ENCODE assay signal across 14 cellular contexts in the genomic region with DNA sequence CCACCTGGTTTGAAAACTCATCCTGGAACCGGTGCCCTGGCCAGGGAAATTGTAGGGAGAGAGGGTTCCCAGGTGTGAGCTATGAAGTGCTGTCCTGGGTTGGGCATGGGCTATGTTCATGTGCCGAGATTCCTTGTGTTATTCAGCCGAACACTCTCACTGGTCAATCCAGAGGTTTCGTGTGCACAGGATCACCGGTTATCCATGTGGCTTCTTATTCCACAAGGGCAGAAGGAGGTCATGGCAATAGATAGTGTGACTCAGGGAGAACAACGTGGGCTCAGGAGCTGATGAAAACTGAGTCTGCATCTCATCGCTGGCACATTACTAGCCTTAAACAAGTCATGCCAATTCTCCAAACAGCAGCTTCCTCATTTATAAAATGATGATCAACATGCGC.
DNase-seq lines count a peak whose midpoint lies in the region; ATAC-seq and TF ChIP-seq lines count a peak whose summit lies in the region.
"Had no signal": no experiment of that assay in that cellular context is flagged by ENCODE, and none has a peak within 500 bp of the region (broad histone marks: within the 10 kb centered on the region; RNA-seq: fewer than 3 reads in every experiment).

No MANE protein-coding gene starts in this region.

- intact Hi-C loops in Right ventricle myocardium inferior (cut with DNase I) (no loop called here), cardiac septum (cut with DNase I) (no loop called here), esophagus squamous epithelium (cut with DNase I) (no loop called here)

- TF ChIP-seq POLR2A in esophagus squamous epithelium (IDR thresholded peaks at IDR 0.05) = no peak

- H3K9me3 ChIP-seq in esophagus squamous epithelium = no peaks in the 10 kb centered on the region
- no peaks in the 10 kb centered on the region for H3K9me3 ChIP-seq in lung (ENCODE audit: control insufficient read depth in 2 of 2, insufficient read depth in 1 of 2, low read length in 1 of 2)

- H3K36me3 ChIP-seq in esophagus squamous epithelium (no peaks in the 10 kb centered on the region), lung (ENCODE audit: control insufficient read depth in 2 of 2, insufficient read depth in 2 of 2, low read length in 2 of 2) (no peaks in the 10 kb centered on the region)

- ATAC-seq in Right ventricle myocardium inferior (peak; percentile 77), lung (ENCODE audit: insufficient read depth, low FRiP score) (no peak), GM21360 (IDR thresholded peaks at IDR 0.05; ENCODE audit: unreplicated experiment) (no peak), HG03354 (IDR thresholded peaks at IDR 0.05; ENCODE audit: poor library complexity, severe bottlenecking, unreplicated experiment) (no peak)

- DNase-seq in Right ventricle myocardium inferior (ENCODE audit: missing footprints) (no peak), cardiac septum (ENCODE audit: low spot score) (no peak), esophagus squamous epithelium (lab: John Stamatoyannopoulos, UW) (no peak), lung (ENCODE audit: low spot score) (no peak), NCI-H510A (lab: John Stamatoyannopoulos, UW) (no peak), HUDEP-2 (lab: John Stamatoyannopoulos, UW; ENCODE audit: unreplicated experiment in 76 of 76) (no peak)
- DNase-seq: activated CD8-positive, alpha-beta memory T cell treated with anti-CD3 and anti-CD28 coated beads for 24 hours; activated gamma-delta T cell; effector CD4-positive, alpha-beta T cell; NCI-H1092; NCI-H345; stimulated activated CD4-positive, alpha-beta T cell treated with anti-CD3 and anti-CD28 coated beads, Interleukin-2, amount 100 ng/mL, for 48 hours had no signal

- no peaks in the 10 kb centered on the region for H3K27me3 ChIP-seq in esophagus squamous epithelium
- H3K27me3 ChIP-seq in lung (ENCODE audit: control insufficient read depth, insufficient read depth) = no peaks in the 10 kb centered on the region

- H3K27ac ChIP-seq in esophagus squamous epithelium = peak overlapping the region in 3 of 4 donors; percentile 13 to 70 (median 51)
- peak overlapping the region; percentile 43 to 81 for H3K27ac ChIP-seq in lung (ENCODE audit: low read depth in 1 of 2, low read length in 1 of 2)

- H3K4me1 ChIP-seq in esophagus squamous epithelium = peaks cover 0 to 26% (median 4%) of the 10 kb centered on the region in 3 donors
- peaks cover 0 to 5% of the 10 kb centered on the region in 2 donors for H3K4me1 ChIP-seq in lung (ENCODE audit: control insufficient read depth in 2 of 2, insufficient read depth in 2 of 2, low read length in 2 of 2)

- TF ChIP-seq CTCF in esophagus squamous epithelium (IDR thresholded peaks at IDR 0.05) (no peak), lung (IDR thresholded peaks at IDR 0.05; ENCODE audit: control extremely low read depth, extremely low read depth) (no peak)

- H3K4me3 ChIP-seq in esophagus squamous epithelium (no peak overlapping the region), lung (no peak overlapping the region)

- WGBS in esophagus squamous epithelium, 2 donors = 65 to 67% methylated on average over 7 to 8 of the region's 8 CpGs
- 77 to 84% methylated on average over 8 of the region's 8 CpGs for WGBS in lung, 2 donors
